In genomic region chr1:31423418-31423947, GRCh38 we compare ENCODE assay signal across 9 cellular contexts.
A peak's percentile ranks its signal among the peaks of the same experiment; 100 is the strongest.
DNase-seq lines count a peak whose midpoint lies in the region; ATAC-seq and TF ChIP-seq lines count a peak whose summit lies in the region.
"Had no signal": no experiment of that assay in that cellular context is flagged by ENCODE, and none has a peak within 500 bp of the region (broad histone marks: within the 10 kb centered on the region; RNA-seq: fewer than 3 reads in every experiment).

No MANE protein-coding gene starts in this region.

- H3K9me3 Mint-ChIP-seq in activated T-cell treated with anti-CD3 and anti-CD28 coated beads, Interleukin-2, amount 50 U/mL, for 24 hours = no peaks in the 10 kb centered on the region
- no peaks in the 10 kb centered on the region for H3K9me3 Mint-ChIP-seq in activated naive CD4-positive, alpha-beta T cell treated with anti-CD3 and anti-CD28 coated beads, Interleukin-2, amount 10 ng/mL, durations not matched to agents 7 days and 5 days
- H3K9me3 Mint-ChIP-seq: activated T-cell treated with anti-CD3 and anti-CD28 coated beads, Interleukin-2, amount 50 U/mL, for 72 hours had no signal

- no peaks in the 10 kb centered on the region for H3K36me3 Mint-ChIP-seq in activated T-cell treated with anti-CD3 and anti-CD28 coated beads, Interleukin-2, amount 50 U/mL, for 24 hours (ENCODE audit: low read depth)
- H3K36me3 Mint-ChIP-seq in activated naive CD4-positive, alpha-beta T cell treated with anti-CD3 and anti-CD28 coated beads, Interleukin-2, amount 10 ng/mL, durations not matched to agents 7 days and 5 days = no peaks in the 10 kb centered on the region

- peak overlapping the region; percentile 87 for H3K27ac ChIP-seq in RWPE1

- H3K4me1 Mint-ChIP-seq in activated T-cell treated with anti-CD3 and anti-CD28 coated beads, Interleukin-2, amount 50 U/mL, for 24 hours (ENCODE audit: low read depth) = peaks cover 1% of the 10 kb centered on the region
- peaks cover 4% of the 10 kb centered on the region for H3K4me1 Mint-ChIP-seq in activated naive CD4-positive, alpha-beta T cell treated with anti-CD3 and anti-CD28 coated beads, Interleukin-2, amount 10 ng/mL, durations not matched to agents 7 days and 5 days

- peak overlapping the region; percentile 9 for H3K4me3 ChIP-seq in GM06990 (replicated peaks; ENCODE audit: low read depth, low read length)

- H3K4me3 Mint-ChIP-seq in activated T-cell treated with anti-CD3 and anti-CD28 coated beads, Interleukin-2, amount 50 U/mL, for 24 hours = no peak overlapping the region
- H3K4me3 Mint-ChIP-seq in activated naive CD4-positive, alpha-beta T cell treated with anti-CD3 and anti-CD28 coated beads, Interleukin-2, amount 10 ng/mL, durations not matched to agents 7 days and 5 days = no peak overlapping the region
- H3K4me3 Mint-ChIP-seq: activated T-cell treated with anti-CD3 and anti-CD28 coated beads, Interleukin-2, amount 50 U/mL, for 72 hours had no signal

- CTCF ChIA-PET in RWPE1 (lab: Yijun Ruan, JAX) = interaction anchor here (0.5 to 2.9 kb wide), 4 partner anchors 27 to 234 kb away, joined by 3 to 34 read pairs (median 7); no protein-coding TSS in a partner anchor
- CTCF ChIA-PET in activated naive CD4-positive, alpha-beta T cell treated with anti-CD3 and anti-CD28 coated beads, Interleukin-2, amount 10 ng/mL, durations not matched to agents 7 days and 5 days (lab: Charles Lee) = interaction anchor here (0.6 to 8.6 kb wide), 8 partner anchors 13 to 249 kb away, joined by 3 to 69 read pairs (median 11); partner anchors contain the start of gene FABP3

- H3K36me3 ChIP-seq in GM06990 (ENCODE audit: control insufficient read depth, insufficient read depth, low read length) = no peaks in the 10 kb centered on the region

- POLR2A ChIA-PET in RWPE1 (lab: Yijun Ruan, JAX; ENCODE audit: low non-redundant PET) = no interaction called here

- peak; percentile 88 for DNase-seq in GM06990 (ENCODE audit: extremely low read depth, insufficient read length)
- DNase-seq in RWPE1 (ENCODE audit: low spot score) = no peak
- DNase-seq in activated T-cell treated with anti-CD3 and anti-CD28 coated beads, Interleukin-2, amount 50 U/mL, for 24 hours = no peak
- no peak for DNase-seq in NCI-H82 (lab: John Stamatoyannopoulos, UW)
- DNase-seq in foreskin melanocyte = no peak
- DNase-seq in activated naive CD4-positive, alpha-beta T cell treated with anti-CD3 and anti-CD28 coated beads, Interleukin-2, amount 10 ng/mL, durations not matched to agents 7 days and 5 days = no peak

- peaks cover 41% of the 10 kb centered on the region for H3K27me3 Mint-ChIP-seq in activated T-cell treated with anti-CD3 and anti-CD28 coated beads, Interleukin-2, amount 50 U/mL, for 24 hours
- peaks cover 43% of the 10 kb centered on the region for H3K27me3 Mint-ChIP-seq in activated naive CD4-positive, alpha-beta T cell treated with anti-CD3 and anti-CD28 coated beads, Interleukin-2, amount 10 ng/mL, durations not matched to agents 7 days and 5 days

- TF ChIP-seq CTCF in GM06990 (IDR thresholded peaks at IDR 0.05; ENCODE audit: insufficient read depth, low read length, poor library complexity, severe bottlenecking) (no peak), RWPE1 (conservative IDR thresholded peaks at IDR 0.05; ENCODE audit: low read depth) (no peak)

- ATAC-seq in GM19351 (IDR thresholded peaks at IDR 0.05; ENCODE audit: unreplicated experiment) (peak; percentile 78), HG03064 (IDR thresholded peaks at IDR 0.05; ENCODE audit: low read depth, unreplicated experiment) (peak; percentile 86)

- H3K27ac Mint-ChIP-seq in activated T-cell treated with anti-CD3 and anti-CD28 coated beads, Interleukin-2, amount 50 U/mL, for 24 hours = no peak overlapping the region
- no peak overlapping the region for H3K27ac Mint-ChIP-seq in activated naive CD4-positive, alpha-beta T cell treated with anti-CD3 and anti-CD28 coated beads, Interleukin-2, amount 10 ng/mL, durations not matched to agents 7 days and 5 days
- H3K27ac Mint-ChIP-seq: activated T-cell treated with anti-CD3 and anti-CD28 coated beads, Interleukin-2, amount 50 U/mL, for 72 hours had no signal

- no peaks in the 10 kb centered on the region; the same call in 1 of the 2 replicates for H3K27me3 ChIP-seq in GM06990 (replicated peaks; ENCODE audit: control insufficient read depth, insufficient read depth, low read length)
